In the genomic region with DNA sequence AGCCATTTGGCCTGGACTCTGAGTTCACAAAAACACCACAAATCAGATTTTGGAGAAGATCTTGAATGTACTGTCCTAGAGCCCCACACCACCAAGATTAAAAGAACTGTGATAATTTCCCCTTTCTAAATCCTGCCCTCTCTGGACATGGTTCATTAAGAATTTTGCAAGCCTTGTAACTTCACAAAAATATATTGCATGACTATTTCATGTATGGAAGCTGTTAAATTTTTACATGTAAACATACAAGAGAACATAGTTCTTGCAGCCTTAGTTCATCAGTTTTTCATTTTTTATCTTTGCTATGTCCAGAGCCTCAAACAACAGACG, we compare ENCODE assay signal across 9 cellular contexts.
DNase-seq lines count a peak whose midpoint lies in the region; ATAC-seq and TF ChIP-seq lines count a peak whose summit lies in the region.
"Had no signal": no experiment of that assay in that cellular context is flagged by ENCODE, and none has a peak within 500 bp of the region (broad histone marks: within the 10 kb centered on the region; RNA-seq: fewer than 3 reads in every experiment).

No MANE protein-coding gene starts in this region.

- CTCF ChIA-PET in Panc1 (lab: Charles Lee): interaction anchor here (0.7 to 1.1 kb wide), 2 partner anchors 256 to 270 kb away, joined by 3 read pairs; no protein-coding TSS in a partner anchor

- H3K27me3 ChIP-seq in Panc1 (ENCODE audit: control insufficient read depth, insufficient read depth, low read length) (no peaks in the 10 kb centered on the region), hepatocyte (no peaks in the 10 kb centered on the region)

- POLR2A ChIA-PET in Panc1 (lab: Charles Lee): no interaction called here

- no peaks in the 10 kb centered on the region for H3K79me2 ChIP-seq in hepatocyte

- no peaks in the 10 kb centered on the region for H3K9me2 ChIP-seq in hepatocyte (replicated peaks; ENCODE audit: insufficient read depth)

- no peak for TF ChIP-seq CTCF in Panc1 (IDR thresholded peaks at IDR 0.05)
- no peak for TF ChIP-seq CTCF in hepatocyte (IDR thresholded peaks at IDR 0.05; ENCODE audit: poor library complexity)

- H3K4me2 ChIP-seq in hepatocyte: peak overlapping the region; percentile 1

- DNase-seq in Panc1 (ENCODE audit: low read depth, low spot score): no peak
- DNase-seq in hepatocyte (ENCODE audit: low spot score): no peak
- DNase-seq in substantia nigra (lab: John Stamatoyannopoulos, UW): no peak
- no peak for DNase-seq in SW480 (ENCODE audit: low spot score)
- DNase-seq in NCI-H2107 treated with DMSO at 0.1 percent for 48 hours (lab: John Stamatoyannopoulos, UW; ENCODE audit: unreplicated experiment): no peak

- BruUV-seq in Panc1 (replicated peaks; lab: Mats Ljungman, UMichigan): no TSS peak

- H3K4me1 ChIP-seq in Panc1 (ENCODE audit: control insufficient read depth, insufficient read depth, low read length): peaks cover 31% of the 10 kb centered on the region
- H3K4me1 ChIP-seq in hepatocyte (ENCODE audit: insufficient read depth): peaks cover 24% of the 10 kb centered on the region

- H3K36me3 ChIP-seq in Panc1 (ENCODE audit: control insufficient read depth, insufficient read depth, low read length) (no peaks in the 10 kb centered on the region), hepatocyte (replicated peaks; ENCODE audit: insufficient read depth, low read depth) (no peaks in the 10 kb centered on the region)
- H3K36me3 ChIP-seq: spleen had no signal

- intact Hi-C loops in Panc1 (cut with micrococcal nuclease; ENCODE audit: unreplicated experiment): loop anchor here (5.0 to 10.0 kb wide), 2 partner anchors 84 to 202 kb away; a partner anchor contains a TSS

- in situ Hi-C loops in Panc1 (cut with HindIII; ENCODE audit: low pct_unique_long_range_greater_than_20kb, low sequenced_read_pairs): no loop called here

- no peak overlapping the region for H2AFZ ChIP-seq in hepatocyte

- H3K9me3 ChIP-seq in Panc1 (ENCODE audit: control insufficient read depth, insufficient read depth, low read depth, low read length): peaks cover 6% of the 10 kb centered on the region; the same call in 1 of the 2 replicates
- H3K9me3 ChIP-seq in hepatocyte (ENCODE audit: low read depth): no peaks in the 10 kb centered on the region

- no peak overlapping the region for H3K4me3 ChIP-seq in Panc1 (ENCODE audit: low read depth in 2 of 2, low read length in 2 of 2)
- H3K4me3 ChIP-seq in hepatocyte: no peak overlapping the region
- H3K4me3 ChIP-seq: mucosa of descending colon, spleen had no signal

- 0% methylated on average over 1 of the region's 1 CpG for WGBS in hepatocyte (ENCODE audit: low lambda C conversion rate, missing lambda C conversion rate)

- no peaks in the 10 kb centered on the region for H4K20me1 ChIP-seq in hepatocyte (ENCODE audit: insufficient read depth, poor library complexity, severe bottlenecking)

- H3K27ac ChIP-seq in Panc1 (ENCODE audit: low read length) (peak overlapping the region; percentile 40; the same call in 1 of the 2 replicates), hepatocyte (peak overlapping the region; percentile 70), substantia nigra (ENCODE audit: low read depth, low read length, poor library complexity, severe bottlenecking) (peak overlapping the region; percentile 53)

- ATAC-seq in GM19452 (IDR thresholded peaks at IDR 0.05; ENCODE audit: unreplicated experiment): peak; percentile 8
- ATAC-seq in Panc1: no peak
- no peak for ATAC-seq in HG03432 (IDR thresholded peaks at IDR 0.05; ENCODE audit: unreplicated experiment)
